Comparison of ENCODE assay signal across 13 cellular contexts in genomic region chr1:87463917-87464565, GRCh38.
DNase-seq lines count a peak whose midpoint lies in the region; ATAC-seq and TF ChIP-seq lines count a peak whose summit lies in the region.
"Had no signal": no experiment of that assay in that cellular context is flagged by ENCODE, and none has a peak within 500 bp of the region (broad histone marks: within the 10 kb centered on the region; RNA-seq: fewer than 3 reads in every experiment).

No MANE protein-coding gene starts in this region.

- no peak for DNase-seq in left cardiac atrium
- no peak for DNase-seq in osteocyte (ENCODE audit: extremely low spot score, unreplicated experiment)
- DNase-seq in tibial nerve (ENCODE audit: low spot score in 2 of 2): no peak
- no peak for DNase-seq in activated T-helper 1 cell treated with anti-CD3 and anti-CD28 coated beads, Interleukin-12 subunit alpha, Interleukin-12 subunit beta, Interleukin-2, Interleukin-4 antibody, amounts not matched to agents 30 ng/mL and 10 ng/mL and 1 ng/mL, durations not matched to agents 14 hours and 24 hours and 36 hours (ENCODE audit: low spot score)
- no peak for DNase-seq in HAP-1 (ENCODE audit: low spot score in 2 of 2)
- DNase-seq: foreskin keratinocyte; HFFc6; NCI-H1048; stimulated activated CD4-positive, alpha-beta T cell treated with anti-CD3 and anti-CD28 coated beads, Interleukin-4, amount 100 ng/mL, for 4 hours had no signal

- 18 to 25% methylated on average over 3 of the region's 3 CpGs for WGBS in tibial nerve, 2 donors

- intact Hi-C loops in left cardiac atrium (cut with DNase I): no loop called here
- intact Hi-C loops in activated T-helper 1 cell treated with anti-CD3 and anti-CD28 coated beads, Interleukin-12 subunit alpha, Interleukin-12 subunit beta, Interleukin-2, Interleukin-4 antibody, amounts not matched to agents 30 ng/mL and 10 ng/mL and 1 ng/mL, durations not matched to agents 14 hours and 24 hours and 36 hours (cut with micrococcal nuclease): no loop called here

- H3K9me3 Mint-ChIP-seq in osteocyte (ENCODE audit: unreplicated experiment): peaks cover 7% of the 10 kb centered on the region
- H3K9me3 Mint-ChIP-seq in activated T-helper 1 cell treated with anti-CD3 and anti-CD28 coated beads, Interleukin-12 subunit alpha, Interleukin-12 subunit beta, Interleukin-2, Interleukin-4 antibody, amounts not matched to agents 30 ng/mL and 10 ng/mL and 1 ng/mL, durations not matched to agents 14 hours and 24 hours and 36 hours: no peaks in the 10 kb centered on the region

- H3K27me3 ChIP-seq in tibial nerve: no peaks in the 10 kb centered on the region
- peaks cover 2% of the 10 kb centered on the region; the same call in 1 of the 2 replicates for H3K27me3 ChIP-seq in HAP-1 (ENCODE audit: low read depth)
- H3K27me3 ChIP-seq: foreskin keratinocyte had no signal

- TF ChIP-seq CTCF in osteocyte (IDR thresholded peaks at IDR 0.05): no peak
- no peak for TF ChIP-seq CTCF in tibial nerve (IDR thresholded peaks at IDR 0.05)

- H3K27ac Mint-ChIP-seq in osteocyte (ENCODE audit: unreplicated experiment): no peak overlapping the region
- H3K27ac Mint-ChIP-seq in activated T-helper 1 cell treated with anti-CD3 and anti-CD28 coated beads, Interleukin-12 subunit alpha, Interleukin-12 subunit beta, Interleukin-2, Interleukin-4 antibody, amounts not matched to agents 30 ng/mL and 10 ng/mL and 1 ng/mL, durations not matched to agents 14 hours and 24 hours and 36 hours: no peak overlapping the region
- H3K27ac Mint-ChIP-seq: HFFc6 had no signal

- H3K4me1 Mint-ChIP-seq in osteocyte (ENCODE audit: unreplicated experiment): no peaks in the 10 kb centered on the region
- no peaks in the 10 kb centered on the region for H3K4me1 Mint-ChIP-seq in activated T-helper 1 cell treated with anti-CD3 and anti-CD28 coated beads, Interleukin-12 subunit alpha, Interleukin-12 subunit beta, Interleukin-2, Interleukin-4 antibody, amounts not matched to agents 30 ng/mL and 10 ng/mL and 1 ng/mL, durations not matched to agents 14 hours and 24 hours and 36 hours (ENCODE audit: low read depth)

- no peak overlapping the region for H3K27ac ChIP-seq in tibial nerve
- H3K27ac ChIP-seq: foreskin keratinocyte had no signal

- TF ChIP-seq POLR2A in tibial nerve (IDR thresholded peaks at IDR 0.05): no peak

- peaks cover 7% of the 10 kb centered on the region for H3K27me3 Mint-ChIP-seq in osteocyte (ENCODE audit: unreplicated experiment)
- H3K27me3 Mint-ChIP-seq in activated T-helper 1 cell treated with anti-CD3 and anti-CD28 coated beads, Interleukin-12 subunit alpha, Interleukin-12 subunit beta, Interleukin-2, Interleukin-4 antibody, amounts not matched to agents 30 ng/mL and 10 ng/mL and 1 ng/mL, durations not matched to agents 14 hours and 24 hours and 36 hours (ENCODE audit: insufficient read depth): peaks cover 5% of the 10 kb centered on the region

- peaks cover 0 to 4% (median 0%) of the 10 kb centered on the region in 4 donors for H3K4me1 ChIP-seq in tibial nerve
- no peaks in the 10 kb centered on the region for H3K4me1 ChIP-seq in HAP-1
- H3K4me1 ChIP-seq: foreskin keratinocyte had no signal

- in situ Hi-C loops in HAP-1 (cut with MboI; ENCODE audit: low sequenced_read_pairs): no loop called here

- H3K36me3 ChIP-seq in tibial nerve: no peaks in the 10 kb centered on the region
- H3K36me3 ChIP-seq in HAP-1 (replicated peaks): no peaks in the 10 kb centered on the region

- peak; percentile 67 for ATAC-seq in GM18511 (IDR thresholded peaks at IDR 0.05; ENCODE audit: unreplicated experiment)
- peak; percentile 67 for ATAC-seq in GM21360 (IDR thresholded peaks at IDR 0.05; ENCODE audit: unreplicated experiment)
- peak; percentile 72 for ATAC-seq in HG03064 (IDR thresholded peaks at IDR 0.05; ENCODE audit: low read depth, unreplicated experiment)
- ATAC-seq in left cardiac atrium: peak; percentile 44 to 82
- ATAC-seq: foreskin keratinocyte had no signal

- no peak for TF ChIP-seq EP300 in tibial nerve (IDR thresholded peaks at IDR 0.05)

- H3K36me3 Mint-ChIP-seq in osteocyte (ENCODE audit: unreplicated experiment): no peaks in the 10 kb centered on the region
- H3K36me3 Mint-ChIP-seq in activated T-helper 1 cell treated with anti-CD3 and anti-CD28 coated beads, Interleukin-12 subunit alpha, Interleukin-12 subunit beta, Interleukin-2, Interleukin-4 antibody, amounts not matched to agents 30 ng/mL and 10 ng/mL and 1 ng/mL, durations not matched to agents 14 hours and 24 hours and 36 hours (ENCODE audit: low read depth): no peaks in the 10 kb centered on the region
- H3K36me3 Mint-ChIP-seq: brain had no signal

- no peak overlapping the region for H3K4me3 Mint-ChIP-seq in osteocyte (ENCODE audit: unreplicated experiment)
- H3K4me3 Mint-ChIP-seq in activated T-helper 1 cell treated with anti-CD3 and anti-CD28 coated beads, Interleukin-12 subunit alpha, Interleukin-12 subunit beta, Interleukin-2, Interleukin-4 antibody, amounts not matched to agents 30 ng/mL and 10 ng/mL and 1 ng/mL, durations not matched to agents 14 hours and 24 hours and 36 hours: no peak overlapping the region
- H3K4me3 Mint-ChIP-seq: brain, HFFc6 had no signal

- no peak overlapping the region for H3K4me3 ChIP-seq in tibial nerve
- H3K4me3 ChIP-seq in HAP-1: no peak overlapping the region

- H3K9me3 ChIP-seq in tibial nerve (peaks cover 0 to 6% (median 0%) of the 10 kb centered on the region in 4 donors), HAP-1 (no peaks in the 10 kb centered on the region)
